ENCODE assay signal across 8 cellular contexts in the genomic region with DNA sequence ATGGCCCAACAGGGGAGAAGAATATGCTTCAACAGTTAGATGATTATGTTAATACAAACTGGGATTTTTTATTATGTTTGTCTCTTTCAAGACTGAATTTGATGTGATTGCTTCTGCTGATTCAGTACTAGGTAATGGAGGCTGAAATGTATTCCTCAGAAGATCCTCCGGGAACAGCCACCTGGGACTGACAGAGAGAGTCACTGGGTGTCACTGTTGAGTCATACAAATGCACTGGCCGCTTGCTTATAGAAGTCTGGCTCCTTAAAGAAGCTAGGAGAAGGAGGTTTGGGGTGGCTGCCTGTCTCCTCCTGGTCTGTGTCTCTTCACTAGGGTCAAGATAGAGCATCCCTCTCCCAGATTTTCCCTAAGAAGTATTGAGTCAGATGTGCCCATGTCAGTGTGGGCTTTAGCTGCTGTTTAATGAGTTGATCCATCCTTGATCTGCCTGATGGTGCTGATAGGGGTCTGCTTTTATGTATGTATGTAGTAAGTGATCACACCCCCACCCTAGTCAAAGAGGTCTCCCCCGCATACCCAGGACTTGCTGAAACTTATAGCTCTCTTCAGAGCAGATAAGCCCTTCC.
A peak's percentile ranks its signal among the peaks of the same experiment; 100 is the strongest.
DNase-seq lines count a peak whose midpoint lies in the region; ATAC-seq and TF ChIP-seq lines count a peak whose summit lies in the region.

No MANE protein-coding gene starts in this region.

- peak; percentile 59 for TF ChIP-seq CTCF in hepatocyte (IDR thresholded peaks at IDR 0.05; ENCODE audit: poor library complexity)
- peak; percentile 15 to 84 (median 66) for TF ChIP-seq CTCF in thyroid gland (IDR thresholded peaks at IDR 0.05)

- H3K4me1 ChIP-seq in hepatocyte (ENCODE audit: insufficient read depth) (no peaks in the 10 kb centered on the region), thyroid gland (peaks cover 10 to 19% of the 10 kb centered on the region in 2 donors)

- no peaks in the 10 kb centered on the region for H3K36me3 Mint-ChIP-seq in activated naive CD8-positive, alpha-beta T cell treated with anti-CD3 and anti-CD28 coated beads, Interleukin-2, amount 50 U/mL, for 24 hours (ENCODE audit: low read depth)

- no peak overlapping the region for H3K4me2 ChIP-seq in hepatocyte

- H3K79me2 ChIP-seq in hepatocyte: no peaks in the 10 kb centered on the region

- no peak overlapping the region for H2AFZ ChIP-seq in hepatocyte

- H3K27ac ChIP-seq in hepatocyte (no peak overlapping the region), thyroid gland (peak overlapping the region; percentile 24 to 80 (median 61))

- DNase-seq in COLO668 (lab: John Stamatoyannopoulos, UW; ENCODE audit: unreplicated experiment) (peak; percentile 39), KBM-7 (peak; percentile 1), SK-N-DZ (ENCODE audit: low spot score) (peak; percentile 7), hepatocyte (ENCODE audit: low spot score) (peak; percentile 68), thyroid gland (peak; percentile 52 to 72), T-helper 1 cell (no peak)
- DNase-seq in activated naive CD8-positive, alpha-beta T cell treated with anti-CD3 and anti-CD28 coated beads, Interleukin-2, amount 50 U/mL, for 24 hours: no peak
- DNase-seq in stimulated activated CD4-positive, alpha-beta T cell treated with anti-CD3 and anti-CD28 coated beads, Interleukin-4, amount 100 ng/mL, for 4 hours: no peak

- no peak for ATAC-seq in activated naive CD8-positive, alpha-beta T cell treated with anti-CD3 and anti-CD28 coated beads, Interleukin-2, amount 50 U/mL, for 24 hours

- no peaks in the 10 kb centered on the region for H3K9me3 ChIP-seq in hepatocyte (ENCODE audit: low read depth)
- no peaks in the 10 kb centered on the region for H3K9me3 ChIP-seq in thyroid gland

- H3K4me1 Mint-ChIP-seq in activated naive CD8-positive, alpha-beta T cell treated with anti-CD3 and anti-CD28 coated beads, Interleukin-2, amount 50 U/mL, for 24 hours: no peaks in the 10 kb centered on the region

- H3K36me3 ChIP-seq in hepatocyte (replicated peaks; ENCODE audit: insufficient read depth, low read depth): no peaks in the 10 kb centered on the region
- no peaks in the 10 kb centered on the region for H3K36me3 ChIP-seq in thyroid gland

- no peak overlapping the region for H3K4me3 Mint-ChIP-seq in activated naive CD8-positive, alpha-beta T cell treated with anti-CD3 and anti-CD28 coated beads, Interleukin-2, amount 50 U/mL, for 24 hours

- no peak overlapping the region for H3K4me3 ChIP-seq in hepatocyte
- H3K4me3 ChIP-seq in thyroid gland (replicated peaks in 1 of 3): no peak overlapping the region

- intact Hi-C loops in thyroid gland (cut with DNase I): loop anchor here (10.0 kb wide), 1 partner anchor 59 kb away; no protein-coding TSS in a partner anchor

- H3K27me3 Mint-ChIP-seq in activated naive CD8-positive, alpha-beta T cell treated with anti-CD3 and anti-CD28 coated beads, Interleukin-2, amount 50 U/mL, for 24 hours: no peaks in the 10 kb centered on the region

- in situ Hi-C loops in KBM-7 (cut with MboI; ENCODE audit: low pct_unique_long_range_greater_than_20kb, low sequenced_read_pairs): no loop called here

- no peaks in the 10 kb centered on the region for H3K9me3 Mint-ChIP-seq in activated naive CD8-positive, alpha-beta T cell treated with anti-CD3 and anti-CD28 coated beads, Interleukin-2, amount 50 U/mL, for 24 hours

- TF ChIP-seq POLR2A in thyroid gland (IDR thresholded peaks at IDR 0.05): no peak

- H3K27ac Mint-ChIP-seq in activated naive CD8-positive, alpha-beta T cell treated with anti-CD3 and anti-CD28 coated beads, Interleukin-2, amount 50 U/mL, for 24 hours: no peak overlapping the region

- 9% methylated on average over 3 of the region's 3 CpGs for WGBS in hepatocyte (ENCODE audit: low lambda C conversion rate, missing lambda C conversion rate)
- WGBS in thyroid gland, 2 donors: 17 to 28% methylated on average over 3 of the region's 3 CpGs

- H3K27me3 ChIP-seq in hepatocyte: no peaks in the 10 kb centered on the region
- no peaks in the 10 kb centered on the region for H3K27me3 ChIP-seq in thyroid gland

- no peaks in the 10 kb centered on the region for H4K20me1 ChIP-seq in hepatocyte (ENCODE audit: insufficient read depth, poor library complexity, severe bottlenecking)

- no peaks in the 10 kb centered on the region for H3K9me2 ChIP-seq in hepatocyte (replicated peaks; ENCODE audit: insufficient read depth)

Comparison
In these comparisons a context has a peak if more than half of its experiments do, and no peak if none do; other contexts are left out.
1. DNase-seq: peak in COLO668 (single experiment), KBM-7 (single experiment), SK-N-DZ (single experiment), hepatocyte (single experiment) and thyroid gland (2 of 2); none in activated naive CD8-positive, alpha-beta T cell treated with anti-CD3 and anti-CD28 coated beads, Interleukin-2, amount 50 U/mL, for 24 hours (single experiment), stimulated activated CD4-positive, alpha-beta T cell treated with anti-CD3 and anti-CD28 coated beads, Interleukin-4, amount 100 ng/mL, for 4 hours (0 of 2) and T-helper 1 cell (0 of 5).